ENCODE assay signal across 29 cellular contexts in genomic region chr7:94664023-94664422, GRCh38. TPM values are rescaled to one million over a fixed set of nuclear protein-coding genes. Genes with fewer than 3 reads are reported as not detected.
"Had no signal": no experiment of that assay in that cellular context is flagged by ENCODE, and none has a peak within 500 bp of the region (broad histone marks: within the 10 kb centered on the region; RNA-seq: fewer than 3 reads in every experiment).

No MANE protein-coding gene starts in this region.

- H3K36me3 ChIP-seq: ascending aorta, brain microvascular endothelial cell had no signal

- H3K27me3 ChIP-seq: ascending aorta, brain microvascular endothelial cell had no signal

- DNase-seq: activated CD4-positive, alpha-beta memory T cell treated with anti-CD3 and anti-CD28 coated beads for 36 hours; activated CD4-positive, alpha-beta T cell treated with anti-CD3 and anti-CD28 coated beads for 36 hours; activated CD4-positive, alpha-beta T cell treated with anti-CD3 and anti-CD28 coated beads, Interleukin-2, amount 10 ng/mL, durations not matched to agents 24 days and 14 days; activated CD4-positive, CD25-positive, alpha-beta regulatory T cell; activated CD4-positive, CD25-positive, alpha-beta regulatory T cell treated with anti-CD3 and anti-CD28 coated beads, Interleukin-2, amount 50 U/mL, for 72 hours; activated CD8-positive, alpha-beta memory T cell treated with anti-CD3 and anti-CD28 coated beads, Interleukin-2, amount 10 ng/mL, durations not matched to agents 7 days and 5 days; activated CD8-positive, alpha-beta memory T cell treated with anti-CD3 and anti-CD28 coated beads, Interleukin-2, amount 50 U/mL, for 4 hours; activated CD8-positive, alpha-beta T cell treated with anti-CD3 and anti-CD28 coated beads, Interleukin-2, amount 10 ng/mL, durations not matched to agents 7 days and 5 days; activated effector memory CD4-positive, alpha-beta T cell treated with anti-CD3 and anti-CD28 coated beads, Interleukin-2, amount 50 U/mL, for 16 hours; activated naive CD4-positive, alpha-beta T cell treated with anti-CD3 and anti-CD28 coated beads for 36 hours; activated naive CD8-positive, alpha-beta T cell treated with anti-CD3 and anti-CD28 coated beads, Interleukin-2, amount 10 ng/mL, durations not matched to agents 7 days and 5 days; activated T-cell treated with anti-CD3 and anti-CD28 coated beads, Interleukin-2, amount 50 U/mL, for 1 hour; activated T-cell treated with anti-CD3 and anti-CD28 coated beads, Interleukin-2, amount 50 U/mL, for 48 hours; brain microvascular endothelial cell; caudate nucleus; cortex of kidney; dermis blood vessel endothelial cell; effector CD4-positive, alpha-beta T cell; effector memory CD8-positive, alpha-beta T cell; erythroblast; foreskin fibroblast; T-helper 2 cell had no signal

- H3K27me3 Mint-ChIP-seq: activated CD8-positive, alpha-beta memory T cell treated with anti-CD3 and anti-CD28 coated beads, Interleukin-2, amount 10 ng/mL, durations not matched to agents 7 days and 5 days had no signal

- H3K4me3 ChIP-seq: ascending aorta had no signal

- H3K36me3 Mint-ChIP-seq: activated CD4-positive, alpha-beta memory T cell treated with anti-CD3 and anti-CD28 coated beads for 36 hours; activated CD8-positive, alpha-beta memory T cell treated with anti-CD3 and anti-CD28 coated beads, Interleukin-2, amount 10 ng/mL, durations not matched to agents 7 days and 5 days; activated naive CD4-positive, alpha-beta T cell treated with anti-CD3 and anti-CD28 coated beads, Interleukin-2, amount 50 U/mL, for 24 hours; activated naive CD8-positive, alpha-beta T cell treated with anti-CD3 and anti-CD28 coated beads, Interleukin-2, amount 10 ng/mL, durations not matched to agents 7 days and 5 days had no signal

- FAIRE-seq: bronchial epithelial cell, colon, frontal cortex had no signal

- H3K9me3 ChIP-seq: ascending aorta had no signal

- H3K27ac Mint-ChIP-seq: activated CD4-positive, alpha-beta memory T cell treated with anti-CD3 and anti-CD28 coated beads for 36 hours; activated CD4-positive, alpha-beta T cell treated with anti-CD3 and anti-CD28 coated beads for 36 hours; activated CD4-positive, alpha-beta T cell treated with anti-CD3 and anti-CD28 coated beads, Interleukin-2, amount 10 ng/mL, durations not matched to agents 24 days and 14 days; activated CD8-positive, alpha-beta memory T cell treated with anti-CD3 and anti-CD28 coated beads, Interleukin-2, amount 10 ng/mL, durations not matched to agents 7 days and 5 days; activated CD8-positive, alpha-beta T cell treated with anti-CD3 and anti-CD28 coated beads, Interleukin-2, amount 10 ng/mL, durations not matched to agents 7 days and 5 days; activated naive CD4-positive, alpha-beta T cell treated with anti-CD3 and anti-CD28 coated beads for 36 hours; activated naive CD4-positive, alpha-beta T cell treated with anti-CD3 and anti-CD28 coated beads, Interleukin-2, amount 50 U/mL, for 24 hours; activated naive CD8-positive, alpha-beta T cell treated with anti-CD3 and anti-CD28 coated beads, Interleukin-2, amount 10 ng/mL, durations not matched to agents 7 days and 5 days; activated T-helper 1 cell treated with anti-CD3 and anti-CD28 coated beads, Interleukin-12 subunit alpha, Interleukin-12 subunit beta, Interleukin-2, Interleukin-4 antibody, amounts not matched to agents 30 ng/mL and 10 ng/mL and 1 ng/mL, durations not matched to agents 14 hours and 24 hours and 36 hours; activated T-helper 2 cell treated with anti-CD3 and anti-CD28 coated beads, Interferon-gamma antibody, Interleukin-2, Interleukin-4, amounts not matched to agents 10 μg/mL and 5 μg/mL and 100 μg/mL, durations not matched to agents 14 hours and 24 hours and 36 hours; effector memory CD8-positive, alpha-beta T cell had no signal

- H3K9me3 Mint-ChIP-seq: activated CD4-positive, alpha-beta memory T cell treated with anti-CD3 and anti-CD28 coated beads for 36 hours; activated CD4-positive, alpha-beta T cell treated with anti-CD3 and anti-CD28 coated beads, Interleukin-2, amount 10 ng/mL, durations not matched to agents 24 days and 14 days; activated naive CD4-positive, alpha-beta T cell treated with anti-CD3 and anti-CD28 coated beads for 36 hours; activated naive CD4-positive, alpha-beta T cell treated with anti-CD3 and anti-CD28 coated beads, Interleukin-2, amount 50 U/mL, for 24 hours; activated naive CD8-positive, alpha-beta T cell treated with anti-CD3 and anti-CD28 coated beads, Interleukin-2, amount 10 ng/mL, durations not matched to agents 7 days and 5 days; activated T-helper 1 cell treated with anti-CD3 and anti-CD28 coated beads, Interleukin-12 subunit alpha, Interleukin-12 subunit beta, Interleukin-2, Interleukin-4 antibody, amounts not matched to agents 30 ng/mL and 10 ng/mL and 1 ng/mL, durations not matched to agents 14 hours and 24 hours and 36 hours; activated T-helper 2 cell treated with anti-CD3 and anti-CD28 coated beads, Interferon-gamma antibody, Interleukin-2, Interleukin-4, amounts not matched to agents 10 μg/mL and 5 μg/mL and 100 μg/mL, durations not matched to agents 14 hours and 24 hours and 36 hours; effector memory CD8-positive, alpha-beta T cell had no signal

- ATAC-seq: activated CD4-positive, alpha-beta T cell treated with anti-CD3 and anti-CD28 coated beads for 36 hours; activated CD8-positive, alpha-beta memory T cell treated with anti-CD3 and anti-CD28 coated beads, Interleukin-2, amount 10 ng/mL, durations not matched to agents 7 days and 5 days; activated CD8-positive, alpha-beta T cell treated with anti-CD3 and anti-CD28 coated beads, Interleukin-2, amount 10 ng/mL, durations not matched to agents 7 days and 5 days; effector memory CD8-positive, alpha-beta T cell had no signal

- H3K4me1 Mint-ChIP-seq: activated CD4-positive, alpha-beta T cell treated with anti-CD3 and anti-CD28 coated beads for 36 hours; activated CD4-positive, alpha-beta T cell treated with anti-CD3 and anti-CD28 coated beads, Interleukin-2, amount 10 ng/mL, durations not matched to agents 24 days and 14 days; activated naive CD4-positive, alpha-beta T cell treated with anti-CD3 and anti-CD28 coated beads, Interleukin-2, amount 50 U/mL, for 24 hours had no signal

- H3K4me1 ChIP-seq: ascending aorta had no signal

- H3K4me3 Mint-ChIP-seq: activated CD4-positive, alpha-beta memory T cell treated with anti-CD3 and anti-CD28 coated beads for 36 hours; activated CD4-positive, alpha-beta T cell treated with anti-CD3 and anti-CD28 coated beads for 36 hours; activated CD4-positive, alpha-beta T cell treated with anti-CD3 and anti-CD28 coated beads, Interleukin-2, amount 10 ng/mL, durations not matched to agents 24 days and 14 days; activated CD8-positive, alpha-beta memory T cell treated with anti-CD3 and anti-CD28 coated beads, Interleukin-2, amount 10 ng/mL, durations not matched to agents 7 days and 5 days; activated CD8-positive, alpha-beta T cell treated with anti-CD3 and anti-CD28 coated beads, Interleukin-2, amount 10 ng/mL, durations not matched to agents 7 days and 5 days; activated naive CD4-positive, alpha-beta T cell treated with anti-CD3 and anti-CD28 coated beads for 36 hours; activated naive CD4-positive, alpha-beta T cell treated with anti-CD3 and anti-CD28 coated beads, Interleukin-2, amount 50 U/mL, for 24 hours; activated naive CD8-positive, alpha-beta T cell treated with anti-CD3 and anti-CD28 coated beads, Interleukin-2, amount 10 ng/mL, durations not matched to agents 7 days and 5 days; activated T-helper 1 cell treated with anti-CD3 and anti-CD28 coated beads, Interleukin-12 subunit alpha, Interleukin-12 subunit beta, Interleukin-2, Interleukin-4 antibody, amounts not matched to agents 30 ng/mL and 10 ng/mL and 1 ng/mL, durations not matched to agents 14 hours and 24 hours and 36 hours; effector memory CD8-positive, alpha-beta T cell had no signal

- H3K27ac ChIP-seq: ascending aorta, brain microvascular endothelial cell had no signal

RNA-seq across cellular contexts. Expression of gene SGCE, which starts 8.1 kb away (rescaled TPM):
- total RNA-seq: activated CD4-positive, alpha-beta T cell treated with anti-CD3 and anti-CD28 coated beads, Interleukin-2, amount 10 ng/mL, durations not matched to agents 24 days and 14 days; activated CD8-positive, alpha-beta T cell treated with anti-CD3 and anti-CD28 coated beads, Interleukin-2, amount 10 ng/mL, durations not matched to agents 7 days and 5 days; activated T-helper 1 cell treated with anti-CD3 and anti-CD28 coated beads, Interleukin-12 subunit alpha, Interleukin-12 subunit beta, Interleukin-2, Interleukin-4 antibody, amounts not matched to agents 30 ng/mL and 10 ng/mL and 1 ng/mL, durations not matched to agents 14 hours and 24 hours and 36 hours had no signal
